In the genomic region with DNA sequence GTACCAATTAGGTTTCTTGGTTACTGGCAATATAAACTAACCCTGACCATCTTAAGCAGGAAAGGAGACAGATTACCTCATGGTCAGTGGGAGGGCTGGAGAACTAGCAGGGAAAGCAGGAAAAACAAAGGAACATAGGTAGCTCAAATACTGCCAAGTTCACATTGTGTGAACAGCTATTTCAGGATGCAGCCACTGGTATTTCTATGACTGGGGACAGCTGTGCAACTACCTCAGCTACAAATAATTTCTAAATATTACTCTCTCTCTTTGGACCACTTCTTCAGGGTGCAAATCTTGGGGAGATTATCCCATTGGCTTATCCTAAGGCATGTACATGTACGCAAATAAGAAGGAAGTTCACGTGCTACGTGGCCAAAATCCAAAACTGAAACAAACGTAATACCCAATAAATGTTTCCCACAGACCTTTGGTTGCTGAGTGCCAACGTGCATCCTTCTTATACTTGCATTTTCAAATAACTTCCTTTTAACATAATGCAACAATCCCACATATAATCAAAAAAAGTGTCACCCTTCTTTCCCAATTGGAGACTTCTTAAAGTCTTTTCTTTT, we compare ENCODE assay signal across 21 cellular contexts.
"Had no signal": no experiment of that assay in that cellular context is flagged by ENCODE, and none has a peak within 500 bp of the region (broad histone marks: within the 10 kb centered on the region; RNA-seq: fewer than 3 reads in every experiment).

No MANE protein-coding gene starts in this region.

- H3K36me3 ChIP-seq: brain microvascular endothelial cell, left ventricle myocardium inferior, right atrium auricular region, tibial nerve had no signal

- H3K4me1 ChIP-seq: right atrium auricular region had no signal

- DNase-seq: activated CD4-positive, alpha-beta memory T cell treated with anti-CD3 and anti-CD28 coated beads, Interleukin-2, amount 10 ng/mL, durations not matched to agents 7 days and 5 days; activated CD4-positive, alpha-beta T cell treated with anti-CD3 and anti-CD28 coated beads for 1 hour; activated CD4-positive, alpha-beta T cell treated with anti-CD3 and anti-CD28 coated beads, Interleukin-2, amount 10 ng/mL, durations not matched to agents 7 days and 5 days; activated CD8-positive, alpha-beta memory T cell treated with anti-CD3 and anti-CD28 coated beads, Interleukin-2, amount 50 U/mL, for 48 hours; activated gamma-delta T cell treated with Interleukin-2 at 50 U/mL for 16 hours; activated naive CD4-positive, alpha-beta T cell treated with anti-CD3 and anti-CD28 coated beads, Interleukin-2, amount 50 U/mL, for 16 hours; activated T-cell treated with anti-CD3 and anti-CD28 coated beads, Interleukin-2, amount 50 U/mL, for 24 hours; amniotic stem cell; brain microvascular endothelial cell; cortex of kidney; left ventricle myocardium inferior; mucosa of descending colon; naive B cell; occipital lobe; stimulated activated naive CD4-positive, alpha-beta T cell; T-helper 2 cell had no signal

- H3K27me3 ChIP-seq: brain microvascular endothelial cell, hepatocyte, right atrium auricular region, tibial nerve had no signal

- H3K4me2 ChIP-seq: hepatocyte had no signal

- ATAC-seq: activated T-helper 17 cell treated with anti-CD3 and anti-CD28 coated beads, Interleukin-2, amount 50 U/mL, for 72 hours; mucosa of descending colon had no signal

- H3K79me2 ChIP-seq: hepatocyte had no signal

- H3K4me3 ChIP-seq: hepatocyte, left ventricle myocardium inferior, lung, mucosa of descending colon, right atrium auricular region, tibial nerve had no signal

- H3K27ac ChIP-seq: brain microvascular endothelial cell, hepatocyte, left ventricle myocardium inferior, right atrium auricular region, tibial nerve had no signal

- H3K9me3 ChIP-seq: left ventricle myocardium inferior, mucosa of descending colon, right atrium auricular region, tibial nerve had no signal
